8 cellular contexts compared by ENCODE assay signal in genomic region chr18:23438046-23438377, GRCh38. TPM values are rescaled to one million over a fixed set of nuclear protein-coding genes. Genes with fewer than 3 reads are reported as not detected.
A peak's percentile ranks its signal among the peaks of the same experiment; 100 is the strongest.
DNase-seq lines count a peak whose midpoint lies in the region; ATAC-seq and TF ChIP-seq lines count a peak whose summit lies in the region.

No MANE protein-coding gene starts in this region.

- no peaks in the 10 kb centered on the region for H3K27me3 ChIP-seq in liver (ENCODE audit: control insufficient read depth in 4 of 4, insufficient read depth in 4 of 4, low read length in 3 of 4)
- H3K27me3 ChIP-seq in thyroid gland, result no peaks in the 10 kb centered on the region

- H3K4me1 ChIP-seq in liver (ENCODE audit: control insufficient read depth in 4 of 4, insufficient read depth in 4 of 4, low read length in 3 of 4), result peaks cover 5 to 19% (median 17%) of the 10 kb centered on the region in 4 donors
- peaks cover 6% of the 10 kb centered on the region in 2 donors for H3K4me1 ChIP-seq in thyroid gland

- TF ChIP-seq CTCF in liver (IDR thresholded peaks at IDR 0.05; ENCODE audit: low read depth, low read length, missing input control) (no peak), thyroid gland (IDR thresholded peaks at IDR 0.05) (no peak), GM13977 (IDR thresholded peaks at IDR 0.05; ENCODE audit: extremely low read depth, insufficient read depth, missing control alignments) (no peak)

- peaks cover 21% of the 10 kb centered on the region for H3K4me1 Mint-ChIP-seq in activated T-cell treated with anti-CD3 and anti-CD28 coated beads, Interleukin-2, amount 50 U/mL, for 24 hours (ENCODE audit: low read depth)
- H3K4me1 Mint-ChIP-seq in activated naive CD8-positive, alpha-beta T cell treated with anti-CD3 and anti-CD28 coated beads, Interleukin-2, amount 50 U/mL, for 24 hours, result peaks cover 22% of the 10 kb centered on the region

- TF ChIP-seq POLR2A in thyroid gland (IDR thresholded peaks at IDR 0.05), result no peak

- H3K27me3 Mint-ChIP-seq in activated T-cell treated with anti-CD3 and anti-CD28 coated beads, Interleukin-2, amount 50 U/mL, for 24 hours, result no peaks in the 10 kb centered on the region
- H3K27me3 Mint-ChIP-seq in activated naive CD8-positive, alpha-beta T cell treated with anti-CD3 and anti-CD28 coated beads, Interleukin-2, amount 50 U/mL, for 24 hours, result no peaks in the 10 kb centered on the region

- WGBS in liver, result 43% methylated on average over 5 of the region's 5 CpGs
- 39% methylated on average over 5 of the region's 5 CpGs for WGBS in thyroid gland, 2 donors

- H3K36me3 ChIP-seq in liver (ENCODE audit: control insufficient read depth in 4 of 4, insufficient read depth in 3 of 4, low read depth in 1 of 4, low read length in 3 of 4) (no peaks in the 10 kb centered on the region), thyroid gland (no peaks in the 10 kb centered on the region)

- in situ Hi-C loops in GM13977 (cut with MboI; ENCODE audit: low pct_unique_long_range_greater_than_20kb, low sequenced_read_pairs, unreplicated experiment), result no loop called here

- peak overlapping the region; percentile 72 for H3K27ac Mint-ChIP-seq in activated T-cell treated with anti-CD3 and anti-CD28 coated beads, Interleukin-2, amount 50 U/mL, for 24 hours
- peak overlapping the region; percentile 85 for H3K27ac Mint-ChIP-seq in activated naive CD8-positive, alpha-beta T cell treated with anti-CD3 and anti-CD28 coated beads, Interleukin-2, amount 50 U/mL, for 24 hours

- H3K4me3 ChIP-seq in liver (ENCODE audit: low read depth in 1 of 3, low read length in 3 of 3) (peak overlapping the region in 2 of 3 donors; percentile 65 to 81), thyroid gland (replicated peaks in 1 of 3) (peak overlapping the region in 2 of 3 donors; percentile 46 to 57)

- no peak for ATAC-seq in activated naive CD8-positive, alpha-beta T cell treated with anti-CD3 and anti-CD28 coated beads, Interleukin-2, amount 50 U/mL, for 24 hours

- TF ChIP-seq RAD21 in liver (IDR thresholded peaks at IDR 0.05), result no peak

- H3K9me3 ChIP-seq in liver (ENCODE audit: control insufficient read depth in 4 of 4, low read length in 3 of 4) (no peaks in the 10 kb centered on the region), thyroid gland (no peaks in the 10 kb centered on the region)

- intact Hi-C loops in thyroid gland (cut with DNase I), result no loop called here

- no peaks in the 10 kb centered on the region for H3K9me3 Mint-ChIP-seq in activated T-cell treated with anti-CD3 and anti-CD28 coated beads, Interleukin-2, amount 50 U/mL, for 24 hours
- peaks cover 6% of the 10 kb centered on the region for H3K9me3 Mint-ChIP-seq in activated naive CD8-positive, alpha-beta T cell treated with anti-CD3 and anti-CD28 coated beads, Interleukin-2, amount 50 U/mL, for 24 hours

- peak overlapping the region; percentile 89 for H3K4me3 Mint-ChIP-seq in activated T-cell treated with anti-CD3 and anti-CD28 coated beads, Interleukin-2, amount 50 U/mL, for 24 hours
- H3K4me3 Mint-ChIP-seq in activated naive CD8-positive, alpha-beta T cell treated with anti-CD3 and anti-CD28 coated beads, Interleukin-2, amount 50 U/mL, for 24 hours, result peak overlapping the region; percentile 88

- no peak overlapping the region for H3K9ac ChIP-seq in liver (ENCODE audit: low read depth in 1 of 2, low read length in 2 of 2)

- peaks cover 6% of the 10 kb centered on the region for H3K36me3 Mint-ChIP-seq in activated T-cell treated with anti-CD3 and anti-CD28 coated beads, Interleukin-2, amount 50 U/mL, for 24 hours (ENCODE audit: low read depth)
- no peaks in the 10 kb centered on the region for H3K36me3 Mint-ChIP-seq in activated naive CD8-positive, alpha-beta T cell treated with anti-CD3 and anti-CD28 coated beads, Interleukin-2, amount 50 U/mL, for 24 hours (ENCODE audit: low read depth)

- no peak overlapping the region for H3K27ac ChIP-seq in liver (ENCODE audit: low read depth in 1 of 2, low read length in 2 of 2)
- peak overlapping the region in 1 of 3 donors; percentile 4 for H3K27ac ChIP-seq in thyroid gland

- DNase-seq in activated T-cell treated with anti-CD3 and anti-CD28 coated beads, Interleukin-2, amount 50 U/mL, for 24 hours, result no peak
- DNase-seq in activated T-cell treated with anti-CD3 and anti-CD28 coated beads, Interleukin-2, amount 50 U/mL, for 48 hours, result no peak
- DNase-seq in activated naive CD8-positive, alpha-beta T cell treated with anti-CD3 and anti-CD28 coated beads, Interleukin-2, amount 50 U/mL, for 24 hours, result no peak
- DNase-seq in thyroid gland (no peak), DMS114 treated with DMSO at 0.1 percent for 48 hours (lab: John Stamatoyannopoulos, UW; ENCODE audit: unreplicated experiment) (no peak), iPS-NIHi7 (ENCODE audit: extremely low spot score) (no peak), GM13977 (ENCODE audit: low spot score) (no peak)

TF ChIP-seq in liver, 16 proteins besides CTCF, POLR2A, EP300 and RAD21:
- TF ChIP-seq YY1 (IDR thresholded peaks at IDR 0.05), result no peak
- no peak for TF ChIP-seq HNF4A (conservative IDR thresholded peaks at IDR 0.05)
- TF ChIP-seq RXRA (IDR thresholded peaks at IDR 0.05), result no peak
- TF ChIP-seq NR2F2 (IDR thresholded peaks at IDR 0.05), result no peak
- TF ChIP-seq TAF1 (conservative IDR thresholded peaks at IDR 0.05), result no peak

RNA-seq across cellular contexts. Expression of gene RIOK3, which starts 15.1 kb away (rescaled TPM):
- total RNA-seq in liver, result 100 to 1,000 TPM in 1 of 2 donors, 10 to 100 TPM in 1; 52.1 to 104 TPM
- polyA plus RNA-seq in liver, result 10 to 100 TPM; 29.9 to 33.4 TPM
- 10 to 100 TPM; 51.2 to 85.7 (median 63.6) TPM for total RNA-seq in thyroid gland
